8 cellular contexts compared by ENCODE assay signal in genomic region chr3:50617096-50617791, GRCh38.
DNase-seq lines count a peak whose midpoint lies in the region; ATAC-seq and TF ChIP-seq lines count a peak whose summit lies in the region.

TSS of gene MAPKAPK3 (plus strand) at chr3:50617151. CDS start at chr3:50617566, 415 bp downstream.

- no peaks in the 10 kb centered on the region for H3K27me3 ChIP-seq in tibial artery

- peak within 1 kb of the TSS; percentile 87 for H3K27ac ChIP-seq in cingulate gyrus (ENCODE audit: low read depth, low read length)
- peak within 1 kb of the TSS; percentile 88 to 90 for H3K27ac ChIP-seq in tibial artery

- CTCF ChIA-PET in AG04449 (lab: Yijun Ruan, JAX), result interaction anchor here (1.0 to 14.8 kb wide), 23 partner anchors 9 to 1065 kb away, joined by 3 to 819 read pairs (median 43); partner anchors contain the start of genes C3orf18, CYB561D2, DCAF1 and HEMK1

- peak; percentile 1 for ATAC-seq in GM18520 (IDR thresholded peaks at IDR 0.05; ENCODE audit: unreplicated experiment)
- peak; percentile 16 for ATAC-seq in HG03095 (IDR thresholded peaks at IDR 0.05; ENCODE audit: unreplicated experiment)
- ATAC-seq in memory B cell (ENCODE audit: low read depth), result peak; percentile 28

- no peaks in the 10 kb centered on the region for H3K36me3 Mint-ChIP-seq in memory B cell

- H3K4me3 Mint-ChIP-seq in memory B cell, result peak within 1 kb of the TSS; percentile 95

- POLR2A ChIA-PET in AG04449 (lab: Yijun Ruan, JAX), result interaction anchor here (1.2 kb wide), 1 partner anchor 46 kb away, joined by 3 read pairs; no protein-coding TSS in a partner anchor

- peak within 1 kb of the TSS; percentile 81 for H3K4me3 ChIP-seq in AG04449 (ENCODE audit: low read depth, low read length)
- H3K4me3 ChIP-seq in tibial artery, result peak within 1 kb of the TSS; percentile 83 to 99

- DNase-seq in AG04449 (ENCODE audit: low read depth, low spot score), result no peak
- no peak for DNase-seq in memory B cell (ENCODE audit: low spot score in 2 of 2)
- DNase-seq in tibial artery, result peak; percentile 47 to 81
- DNase-seq in COLO829 (ENCODE audit: low spot score), result no peak

- no peaks in the 10 kb centered on the region for H3K27me3 Mint-ChIP-seq in memory B cell

- peaks cover 0 to 35% (median 20%) of the 10 kb centered on the region in 4 donors for H3K4me1 ChIP-seq in tibial artery

- TF ChIP-seq POLR2A in Raji (IDR thresholded peaks at IDR 0.05; ENCODE audit: insufficient read depth, low read depth, low read length), result peak; percentile 58; the same call in 1 of the 2 replicates

- no peaks in the 10 kb centered on the region for H3K36me3 ChIP-seq in tibial artery

- H3K9me3 Mint-ChIP-seq in memory B cell, result no peaks in the 10 kb centered on the region

- peak within 1 kb of the TSS; percentile 87 for H3K27ac Mint-ChIP-seq in memory B cell

- no peaks in the 10 kb centered on the region for H3K9me3 ChIP-seq in tibial artery

- intact Hi-C loops in tibial artery (cut with DNase I; ENCODE audit: low total_unique reads), result loop anchor here (5.0 kb wide), 1 partner anchor 775 kb away; the partner anchor contains the start of gene RBM15B

- TF ChIP-seq CTCF in AG04449 (IDR thresholded peaks at IDR 0.05; ENCODE audit: insufficient read depth, low read length, missing control alignments), result no peak
- no peak for TF ChIP-seq CTCF in tibial artery (IDR thresholded peaks at IDR 0.05)

- H3K4me1 Mint-ChIP-seq in memory B cell, result peaks cover 34% of the 10 kb centered on the region

Comparison
In these comparisons a context has a peak if more than half of its experiments do, and no peak if none do; other contexts are left out.
1. DNase-seq: peak in tibial artery (2 of 2); none in AG04449 (single experiment), memory B cell (0 of 2) and COLO829 (single experiment).
2. Peak in every context shown above with its lines, with median percentiles within 50 percentile points of each other: ATAC-seq.